In genomic region chr15:99442268-99442897, GRCh38 we compare ENCODE assay signal across 8 cellular contexts.
A peak's percentile ranks its signal among the peaks of the same experiment; 100 is the strongest.
DNase-seq lines count a peak whose midpoint lies in the region; ATAC-seq, FAIRE-seq and TF ChIP-seq lines count a peak whose summit lies in the region.

No MANE protein-coding gene starts in this region.

- no peaks in the 10 kb centered on the region for H3K36me3 Mint-ChIP-seq in stimulated activated effector memory CD8-positive, alpha-beta T cell treated with anti-CD3 and anti-CD28 coated beads, Interleukin-12 subunit alpha, Interleukin-12 subunit beta, amount 100 ng/mL, for 72 hours

- TF ChIP-seq POLR2A in GM12892 (IDR thresholded peaks at IDR 0.05; ENCODE audit: low read depth, low read length) = no peak

- H3K27ac Mint-ChIP-seq in stimulated activated effector memory CD8-positive, alpha-beta T cell treated with anti-CD3 and anti-CD28 coated beads, Interleukin-12 subunit alpha, Interleukin-12 subunit beta, amount 100 ng/mL, for 72 hours = no peak overlapping the region

- no peak for TF ChIP-seq CTCF in VCaP (conservative IDR thresholded peaks at IDR 0.05)

- no peak overlapping the region for H3K4me3 ChIP-seq in skeletal muscle cell (ENCODE audit: low read depth, low read length)

- H3K27ac ChIP-seq in VCaP = peak overlapping the region; percentile 18; the same call in 1 of the 2 replicates

- ATAC-seq in stimulated activated effector memory CD8-positive, alpha-beta T cell treated with anti-CD3 and anti-CD28 coated beads, Interleukin-12 subunit alpha, Interleukin-12 subunit beta, amount 100 ng/mL, for 72 hours = no peak
- no peak for ATAC-seq in GM19351 (IDR thresholded peaks at IDR 0.05; ENCODE audit: unreplicated experiment)

- peaks cover 19% of the 10 kb centered on the region for H3K4me1 Mint-ChIP-seq in stimulated activated effector memory CD8-positive, alpha-beta T cell treated with anti-CD3 and anti-CD28 coated beads, Interleukin-12 subunit alpha, Interleukin-12 subunit beta, amount 100 ng/mL, for 72 hours

- FAIRE-seq in GM12892 (lab: Jason Lieb, UNC) = no peak

- H3K4me3 Mint-ChIP-seq in stimulated activated effector memory CD8-positive, alpha-beta T cell treated with anti-CD3 and anti-CD28 coated beads, Interleukin-12 subunit alpha, Interleukin-12 subunit beta, amount 100 ng/mL, for 72 hours = no peak overlapping the region

- DNase-seq in GOT3 (lab: John Stamatoyannopoulos, UW) (peak; percentile 23), glomerular endothelial cell (ENCODE audit: extremely low read depth, low read depth, low spot score) (peak; percentile 68), skeletal muscle cell (ENCODE audit: low read depth) (peak; percentile 72), NCI-H526 treated with DMSO at 0.1 percent for 48 hours (lab: John Stamatoyannopoulos, UW) (no peak), GM12892 (ENCODE audit: insufficient read length) (no peak)
- no peak for DNase-seq in stimulated activated effector memory CD8-positive, alpha-beta T cell treated with anti-CD3 and anti-CD28 coated beads, Interleukin-12 subunit alpha, Interleukin-12 subunit beta, amount 100 ng/mL, for 72 hours (ENCODE audit: low spot score in 2 of 2)

- H3K9me3 Mint-ChIP-seq in stimulated activated effector memory CD8-positive, alpha-beta T cell treated with anti-CD3 and anti-CD28 coated beads, Interleukin-12 subunit alpha, Interleukin-12 subunit beta, amount 100 ng/mL, for 72 hours = no peaks in the 10 kb centered on the region

Comparison
In these comparisons a context has a peak if more than half of its experiments do, and no peak if none do; other contexts are left out.
1. DNase-seq: peak in GOT3 (single experiment), glomerular endothelial cell (single experiment) and skeletal muscle cell (single experiment); none in NCI-H526 treated with DMSO at 0.1 percent for 48 hours (single experiment), stimulated activated effector memory CD8-positive, alpha-beta T cell treated with anti-CD3 and anti-CD28 coated beads, Interleukin-12 subunit alpha, Interleukin-12 subunit beta, amount 100 ng/mL, for 72 hours (0 of 2) and GM12892 (single experiment).